2 cellular contexts compared by ENCODE assay signal in genomic region chr17:80095844-80096475, GRCh38.
A peak's percentile ranks its signal among the peaks of the same experiment; 100 is the strongest.
TF ChIP-seq lines count a peak whose summit lies in the region.

No MANE protein-coding gene starts in this region.

TF ChIP-seq in Ishikawa, 13 proteins besides CTCF, POLR2A, EP300 and RAD21:
- TF ChIP-seq REST (IDR thresholded peaks at IDR 0.05; ENCODE audit: low read depth) (0 out of 2 replicates have a peak, but pooled peaks have one; percentile 16), USF1 (IDR thresholded peaks at IDR 0.05) (no peak)
TF ChIP-seq in Ishikawa: peak in this region for 1.

TF ChIP-seq in SK-N-SH, 30 proteins besides CTCF, POLR2A, EP300 and RAD21:
- TF ChIP-seq REST (IDR thresholded peaks at IDR 0.05; ENCODE audit: low read depth, low read length) (0 out of 2 replicates have a peak, but pooled peaks have one; percentile 23), SMC3 (IDR thresholded peaks at IDR 0.05; ENCODE audit: low read depth, low read length) (no peak)
